7 cellular contexts compared by ENCODE assay signal in the genomic region with DNA sequence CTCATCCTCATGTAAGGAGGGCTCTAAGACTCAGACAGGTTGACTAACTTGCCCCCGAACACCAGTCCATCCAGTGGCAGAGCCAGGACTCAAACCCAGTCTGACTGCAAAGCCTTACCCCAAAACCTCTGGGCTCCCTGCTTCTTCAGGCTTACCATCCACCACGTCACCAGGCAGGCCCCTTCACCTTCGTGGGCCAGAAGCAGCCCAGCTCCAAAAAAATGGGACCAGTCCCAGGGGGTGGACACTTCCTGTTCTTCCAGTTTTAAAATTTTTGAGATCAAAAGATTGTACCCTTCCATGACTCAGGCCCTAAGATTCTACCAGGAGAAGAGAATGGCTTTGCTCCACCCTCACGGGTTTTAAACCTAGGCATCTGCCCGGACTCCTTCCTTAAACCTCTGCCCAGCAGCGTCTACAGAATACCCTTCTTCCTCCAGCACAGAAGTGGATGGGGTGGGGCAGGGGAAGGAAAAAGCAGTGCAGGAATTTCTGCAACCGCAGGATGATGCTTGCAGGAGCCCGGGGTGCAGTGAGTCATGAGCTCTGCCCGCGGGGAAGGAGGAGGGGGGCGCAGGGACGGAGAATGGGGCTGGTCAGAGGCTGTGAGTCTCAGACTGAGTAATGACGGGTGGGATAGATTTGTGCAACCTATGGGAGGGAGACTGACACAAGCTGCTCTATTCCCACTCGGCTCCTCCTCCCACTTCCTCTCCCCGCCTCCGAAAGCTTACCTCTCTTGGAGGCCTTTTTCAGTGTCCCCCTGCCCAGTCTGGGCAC. TPM values are rescaled to one million over a fixed set of nuclear protein-coding genes. Genes with fewer than 3 reads are reported as not detected.
DNase-seq lines count a peak whose midpoint lies in the region; ATAC-seq and TF ChIP-seq lines count a peak whose summit lies in the region.

No MANE protein-coding gene starts in this region.

- H2BK120ac ChIP-seq in neuronal stem cell (ENCODE audit: low read depth, low read length) = no peak overlapping the region

- WGBS in esophagus muscularis mucosa = 28% methylated on average over 16 of the region's 16 CpGs
- no CpG with 5 or more reads among the region's 16 CpGs for WGBS in neuronal stem cell (ENCODE audit: extremely low coverage in 2 of 2, insufficient read length in 2 of 2, insufficient replicate concordance in 1 of 2), 2 donors

- H3K36me3 ChIP-seq in esophagus muscularis mucosa (peaks cover 0 to 31% (median 22%) of the 10 kb centered on the region in 4 donors), neuronal stem cell (replicated peaks in 1 of 2; ENCODE audit: control insufficient read depth in 2 of 2, insufficient read depth in 2 of 2, low read length in 2 of 2) (peaks cover 3 to 5% of the 10 kb centered on the region in 2 donors), MM.1S (replicated peaks; ENCODE audit: insufficient read depth, low read length) (no peaks in the 10 kb centered on the region)

- H3K27me3 ChIP-seq in esophagus muscularis mucosa (no peaks in the 10 kb centered on the region), neuronal stem cell (ENCODE audit: control insufficient read depth in 3 of 3, insufficient read depth in 3 of 3, low read depth in 1 of 3, low read length in 3 of 3) (no peaks in the 10 kb centered on the region), MM.1S (replicated peaks; ENCODE audit: insufficient read depth, low read length) (no peaks in the 10 kb centered on the region)

- H3K9ac ChIP-seq in neuronal stem cell (ENCODE audit: low read depth, low read length, poor library complexity) (no peak overlapping the region), MM.1S (ENCODE audit: low read length) (no peak overlapping the region)

- no peak for TF ChIP-seq CTCF in esophagus muscularis mucosa (IDR thresholded peaks at IDR 0.05)
- no peak for TF ChIP-seq CTCF in MM.1S (IDR thresholded peaks at IDR 0.05; ENCODE audit: low read length)

- no peak overlapping the region for H4K91ac ChIP-seq in neuronal stem cell (ENCODE audit: low read depth, low read length, poor library complexity)

- H3K23ac ChIP-seq in neuronal stem cell (ENCODE audit: low read depth, low read length, poor library complexity) = no peak overlapping the region

- peak overlapping the region; percentile 42 for H2AFZ ChIP-seq in neuronal stem cell (ENCODE audit: low read length)
- H2AFZ ChIP-seq in MM.1S (ENCODE audit: low read length) = no peak overlapping the region

- DNase-seq in HS-5 (ENCODE audit: low read depth) (peak; percentile 97), T1000 (lab: John Stamatoyannopoulos, UW) (peak; percentile 95), esophagus muscularis mucosa (ENCODE audit: extremely low spot score) (peak; percentile 96), neuronal stem cell (ENCODE audit: low spot score) (no peak), MM.1S (no peak)

- H3K9me2 ChIP-seq in MM.1S (replicated peaks; ENCODE audit: insufficient read depth, low read length) = no peaks in the 10 kb centered on the region

- H3F3A ChIP-seq in MM.1S (ENCODE audit: insufficient read depth, low read length) = no peaks in the 10 kb centered on the region

- H3K79me1 ChIP-seq in neuronal stem cell (ENCODE audit: low read depth, low read length) = peaks cover 3% of the 10 kb centered on the region

- no peak overlapping the region for H3K4ac ChIP-seq in neuronal stem cell (ENCODE audit: low read length)

- H4K20me1 ChIP-seq in MM.1S (ENCODE audit: insufficient read depth, low read length) = no peaks in the 10 kb centered on the region

- H2BK5ac ChIP-seq in neuronal stem cell (ENCODE audit: low read length) = no peak overlapping the region

- H3K4me3 ChIP-seq in esophagus muscularis mucosa (peak overlapping the region in 1 of 4 donors; percentile 15), neuronal stem cell (ENCODE audit: low read length in 2 of 2) (no peak overlapping the region), MM.1S (ENCODE audit: low read length) (no peak overlapping the region)

- H4K8ac ChIP-seq in neuronal stem cell (ENCODE audit: low read depth, low read length) = no peak overlapping the region

- H3K9me3 ChIP-seq in esophagus muscularis mucosa = no peaks in the 10 kb centered on the region
- H3K9me3 ChIP-seq in neuronal stem cell (replicated peaks in 1 of 2; ENCODE audit: control insufficient read depth in 2 of 2, insufficient read depth in 1 of 2, low read depth in 1 of 2, low read length in 2 of 2) = no peaks in the 10 kb centered on the region
- H3K9me3 ChIP-seq in MM.1S (replicated peaks; ENCODE audit: insufficient read depth, low read length) = no peaks in the 10 kb centered on the region

- no peaks in the 10 kb centered on the region for H3K79me2 ChIP-seq in MM.1S (ENCODE audit: low read length)

- no peak for TF ChIP-seq EP300 in esophagus muscularis mucosa (IDR thresholded peaks at IDR 0.05)

- TF ChIP-seq POLR2A in esophagus muscularis mucosa (IDR thresholded peaks at IDR 0.05; ENCODE audit: low read depth) = no peak

- H3K4me2 ChIP-seq in neuronal stem cell (ENCODE audit: insufficient read depth, low read length, poor library complexity, severe bottlenecking) = no peak overlapping the region
- H3K4me2 ChIP-seq in MM.1S (ENCODE audit: low read depth, low read length) = no peak overlapping the region

- no peak overlapping the region for H3K18ac ChIP-seq in neuronal stem cell (ENCODE audit: low read length)

- ATAC-seq in HG02642 (IDR thresholded peaks at IDR 0.05; ENCODE audit: poor library complexity, unreplicated experiment) (no peak), GM19467 (IDR thresholded peaks at IDR 0.05; ENCODE audit: unreplicated experiment) (no peak)

- intact Hi-C loops in esophagus muscularis mucosa (cut with DNase I) = no loop called here

- no peak overlapping the region for H3K14ac ChIP-seq in neuronal stem cell (ENCODE audit: low read length)

- no peak overlapping the region for H2BK12ac ChIP-seq in neuronal stem cell (ENCODE audit: low read length)

- no peak overlapping the region for H2AK5ac ChIP-seq in neuronal stem cell (ENCODE audit: low read depth, low read length)

- H3K27ac ChIP-seq in esophagus muscularis mucosa (replicated peaks in 1 of 4) = peak overlapping the region; percentile 72 to 83 (median 78)
- H3K27ac ChIP-seq in neuronal stem cell (replicated peaks; ENCODE audit: low read length) = no peak overlapping the region
- H3K27ac ChIP-seq in MM.1S (ENCODE audit: low read length) = no peak overlapping the region

- peaks cover 74 to 87% (median 84%) of the 10 kb centered on the region in 4 donors for H3K4me1 ChIP-seq in esophagus muscularis mucosa
- peaks cover 27 to 31% of the 10 kb centered on the region in 2 donors for H3K4me1 ChIP-seq in neuronal stem cell (ENCODE audit: control insufficient read depth in 2 of 2, insufficient read depth in 1 of 2, low read depth in 1 of 2, low read length in 2 of 2)
- H3K4me1 ChIP-seq in MM.1S (ENCODE audit: low read length) = 0 out of 2 replicates have a peak, but pooled peaks cover 3% of the 10 kb centered on the region

- H2BK15ac ChIP-seq in neuronal stem cell (ENCODE audit: low read length) = no peak overlapping the region

RNA-seq across cellular contexts. Expression of a gene that starts 50.4 kb away (rescaled TPM):
- total RNA-seq in esophagus muscularis mucosa = 10 to 100 TPM; 17.2 to 34.0 (median 19.8) TPM
- polyA plus RNA-seq in neuronal stem cell (2013, experiment 1 of 2) = 33.7 TPM
- 32.9 TPM for polyA plus RNA-seq in neuronal stem cell (2013, experiment 2 of 2)

Comparison
In these comparisons a context has a peak if more than half of its experiments do, and no peak if none do; other contexts are left out.
1. DNase-seq: peak in HS-5 (single experiment), T1000 (single experiment) and esophagus muscularis mucosa (single experiment); none in neuronal stem cell (single experiment) and MM.1S (single experiment).
2. H3K27ac ChIP-seq: peak in esophagus muscularis mucosa (4 of 4); none in neuronal stem cell (single experiment) and MM.1S (single experiment).